In genomic region chr11:34154059-34154875, GRCh38 we compare ENCODE assay signal across 9 cellular contexts. TPM values are rescaled to one million over a fixed set of nuclear protein-coding genes. Genes with fewer than 3 reads are reported as not detected.
DNase-seq lines count a peak whose midpoint lies in the region; ATAC-seq and TF ChIP-seq lines count a peak whose summit lies in the region.
"Had no signal": no experiment of that assay in that cellular context is flagged by ENCODE, and none has a peak within 500 bp of the region (broad histone marks: within the 10 kb centered on the region; RNA-seq: fewer than 3 reads in every experiment).

No MANE protein-coding gene starts in this region.

- no peak for TF ChIP-seq POLR2A in tibial nerve (IDR thresholded peaks at IDR 0.05)

- no peaks in the 10 kb centered on the region for H3K9me3 ChIP-seq in neutrophil
- no peaks in the 10 kb centered on the region for H3K9me3 ChIP-seq in tibial nerve

- TF ChIP-seq CTCF in neutrophil (IDR thresholded peaks at IDR 0.05), result no peak
- no peak for TF ChIP-seq CTCF in tibial nerve (IDR thresholded peaks at IDR 0.05)

- ATAC-seq in GM18867 (IDR thresholded peaks at IDR 0.05; ENCODE audit: unreplicated experiment) (peak; percentile 56), HG02610 (IDR thresholded peaks at IDR 0.05; ENCODE audit: unreplicated experiment) (peak; percentile 69)

- H3K27me3 ChIP-seq in neutrophil (no peaks in the 10 kb centered on the region), tibial nerve (no peaks in the 10 kb centered on the region)

- H3K27ac ChIP-seq in neutrophil (peak overlapping the region; percentile 59), tibial nerve (no peak overlapping the region), caudate nucleus (ENCODE audit: low read depth, low read length) (no peak overlapping the region)

- 77 to 88% methylated on average over 10 to 11 of the region's 16 CpGs for WGBS in tibial nerve, 2 donors

- peaks cover 58% of the 10 kb centered on the region for H3K36me3 ChIP-seq in neutrophil
- peaks cover 0 to 89% (median 0%) of the 10 kb centered on the region in 3 donors for H3K36me3 ChIP-seq in tibial nerve

- DNase-seq in NOMO-1 treated with DMSO at 0.1 percent for 48 hours (lab: John Stamatoyannopoulos, UW; ENCODE audit: unreplicated experiment), result peak; percentile 44
- no peak for DNase-seq in tibial nerve (ENCODE audit: low spot score in 2 of 2)
- DNase-seq in DMS 273 treated with DMSO at 0.1 percent for 48 hours (lab: John Stamatoyannopoulos, UW), result no peak
- no peak for DNase-seq in caudate nucleus (lab: John Stamatoyannopoulos, UW)
- no peak for DNase-seq in stimulated activated CD4-positive, alpha-beta T cell treated with anti-CD3 and anti-CD28 coated beads, Interleukin-4, amount 100 ng/mL, for 1 hour
- DNase-seq: activated CD8-positive, alpha-beta memory T cell treated with anti-CD3 and anti-CD28 coated beads, Interleukin-2, amount 50 U/mL, for 48 hours had no signal

- H3K4me1 ChIP-seq in neutrophil (ENCODE audit: control insufficient read depth in 1 of 2, insufficient read depth in 1 of 2, low read depth in 1 of 2, low read length in 1 of 2) (peaks cover 33 to 34% of the 10 kb centered on the region in 2 experiments), tibial nerve (peaks cover 0 to 28% (median 3%) of the 10 kb centered on the region in 4 donors)

- peak overlapping the region in 1 of 2 experiments; percentile 23 for H3K4me3 ChIP-seq in neutrophil (ENCODE audit: low read depth in 1 of 2, low read length in 1 of 2)
- H3K4me3 ChIP-seq in tibial nerve, result no peak overlapping the region

- TF ChIP-seq EP300 in tibial nerve (IDR thresholded peaks at IDR 0.05), result no peak

RNA-seq across cellular contexts. Expression of gene NAT10, which starts 48.8 kb away (rescaled TPM):
- total RNA-seq in tibial nerve, result 10 to 100 TPM; 34.3 to 41.4 (median 38.7) TPM
